ENCODE assay signal across 19 cellular contexts in the genomic region with DNA sequence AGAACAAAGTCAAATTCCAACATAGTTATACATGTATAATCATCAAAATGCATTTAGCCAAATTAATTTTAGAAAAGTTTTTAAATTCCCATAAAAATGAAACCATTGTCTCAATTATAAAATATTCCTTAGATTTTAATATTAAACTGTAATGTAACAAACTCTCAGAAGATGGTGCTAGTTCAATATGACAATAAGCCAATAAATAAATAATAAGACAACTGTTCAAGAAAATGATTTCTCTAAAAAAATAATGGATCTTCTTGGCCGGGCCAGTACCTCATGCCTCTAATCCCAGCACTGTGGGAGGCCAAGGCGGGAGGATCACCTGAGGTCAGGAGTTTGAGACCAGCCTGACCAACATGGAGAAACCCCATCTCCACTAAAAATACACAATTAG.
DNase-seq lines count a peak whose midpoint lies in the region; FAIRE-seq and TF ChIP-seq lines count a peak whose summit lies in the region.
"Had no signal": no experiment of that assay in that cellular context is flagged by ENCODE, and none has a peak within 500 bp of the region (broad histone marks: within the 10 kb centered on the region; RNA-seq: fewer than 3 reads in every experiment).

No MANE protein-coding gene starts in this region.

- peak; percentile 70 for FAIRE-seq in colon (lab: Jason Lieb, UNC)
- peak; percentile 35 for FAIRE-seq in kidney (lab: Jason Lieb, UNC)
- FAIRE-seq: GM12892 had no signal

- H3K36me3 ChIP-seq in kidney (ENCODE audit: control insufficient read depth in 1 of 2, insufficient read depth in 2 of 2, low read length in 2 of 2), result no peaks in the 10 kb centered on the region
- H3K36me3 ChIP-seq: HAP-1 had no signal

- POLR2A ChIA-PET in HEK293T (lab: Yijun Ruan, JAX), result no interaction called here

- no peaks in the 10 kb centered on the region for H3K9me3 ChIP-seq in kidney (ENCODE audit: control insufficient read depth in 1 of 2, low read length in 2 of 2)
- H3K9me3 ChIP-seq: HAP-1 had no signal

- H3K4me3 ChIP-seq in kidney (ENCODE audit: low read length in 2 of 2), result no peak overlapping the region
- H3K4me3 ChIP-seq: GM23338, HAP-1, PC-9 had no signal

- TF ChIP-seq CTCF in LNCAP (IDR thresholded peaks at IDR 0.05) (0 out of 2 replicates have a peak, but pooled peaks have one; percentile 32), kidney (IDR thresholded peaks at IDR 0.05; ENCODE audit: borderline replicate concordance, extremely low read depth, insufficient read depth) (no peak)

- DNase-seq in ELR (ENCODE audit: low read depth) (peak; percentile 6), kidney (peak; percentile 28), HEK293T (ENCODE audit: extremely low spot score) (no peak), NCI-H1417 treated with DMSO at 0.1 percent for 48 hours (lab: John Stamatoyannopoulos, UW) (no peak), activated gamma-delta T cell (lab: John Stamatoyannopoulos, UW) (no peak), iPS-NIHi11 (ENCODE audit: low spot score) (no peak)
- DNase-seq: CD4-positive, alpha-beta T cell; COR-L47; DND-41; Karpas-422; NCI-H1092; NCI-H1436 treated with DMSO at 0.1 percent for 48 hours; NCI-H1930; PC-9 had no signal

- H3K9ac ChIP-seq in kidney (ENCODE audit: low read length in 2 of 2), result no peak overlapping the region

- intact Hi-C loops in kidney (cut with DNase I), result no loop called here

- no peaks in the 10 kb centered on the region for H3K4me1 ChIP-seq in kidney (ENCODE audit: control insufficient read depth in 1 of 2, insufficient read depth in 1 of 2, low read depth in 1 of 2, low read length in 2 of 2)
- H3K4me1 ChIP-seq: HAP-1 had no signal

- no peak overlapping the region for H3K27ac ChIP-seq in kidney (ENCODE audit: low read depth in 2 of 2, low read length in 2 of 2)
- H3K27ac ChIP-seq: PC-9 had no signal

- CTCF ChIA-PET in HEK293T (lab: Yijun Ruan, JAX), result no interaction called here

TF ChIP-seq in HEK293T, 16 proteins besides CTCF, POLR2A, EP300 and RAD21:
- TF ChIP-seq SP1 (IDR thresholded peaks at IDR 0.05), result no peak
- no peak for TF ChIP-seq L3MBTL2 (conservative IDR thresholded peaks at IDR 0.05)
- TF ChIP-seq SUZ12 (IDR thresholded peaks at IDR 0.05), result no peak
- no peak for TF ChIP-seq ARNT (IDR thresholded peaks at IDR 0.05)

Comparison
In these comparisons a context has a peak if more than half of its experiments do, and no peak if none do; other contexts are left out.
1. DNase-seq: peak in ELR (single experiment) and kidney (single experiment); none in HEK293T (single experiment), NCI-H1417 treated with DMSO at 0.1 percent for 48 hours (single experiment), activated gamma-delta T cell (single experiment) and iPS-NIHi11 (single experiment).